8 cellular contexts compared by ENCODE assay signal in genomic region chr3:3127432-3128010, GRCh38. TPM values are rescaled to one million over a fixed set of nuclear protein-coding genes. Genes with fewer than 3 reads are reported as not detected.
A peak's percentile ranks its signal among the peaks of the same experiment; 100 is the strongest.
DNase-seq lines count a peak whose midpoint lies in the region; ATAC-seq, FAIRE-seq and TF ChIP-seq lines count a peak whose summit lies in the region.

No MANE protein-coding gene starts in this region.

- peaks cover 0 to 27% (median 21%) of the 10 kb centered on the region in 11 experiments; a peak in 18 of 22 replicates for H3K9me3 ChIP-seq in BLaER1 treated with 17β-estradiol and CSF1 and Interleukin-3, amounts not matched to agents 10 nM and 100 nM (replicated peaks in 1 of 11)
- H3K9me3 ChIP-seq in astrocyte (ENCODE audit: insufficient read depth, low read depth, low read length) = no peaks in the 10 kb centered on the region

- H3K4me3 Mint-ChIP-seq in astrocyte (ENCODE audit: unreplicated experiment) = peak overlapping the region; percentile 95
- peak overlapping the region; percentile 96 to 98 for H3K4me3 Mint-ChIP-seq in stimulated activated naive B cell treated with anti-CD40 and anti-IgM and Interleukin-4, amounts not matched to agents 10 μg/mL and 1 μg/mL and 100 μg/mL, for 72 hours

- intact Hi-C loops in left colon (cut with DNase I, micrococcal nuclease) = loop anchor here in 1 of 2 donors (10.0 kb wide), 1 partner anchor 47 kb away; the partner anchor contains the start of gene CRBN

- peak overlapping the region; percentile 84 to 99 (median 93) for H3K4me2 ChIP-seq in BLaER1 treated with 17β-estradiol and CSF1 and Interleukin-3, amounts not matched to agents 10 nM and 100 nM
- H3K4me2 ChIP-seq in astrocyte (ENCODE audit: low read length) = peak overlapping the region; percentile 97

- H3K27ac ChIP-seq in BLaER1 treated with 17β-estradiol and CSF1 and Interleukin-3, amounts not matched to agents 10 nM and 100 nM = peak overlapping the region; percentile 92 to 100 (median 98)
- H3K27ac ChIP-seq in astrocyte (ENCODE audit: low read depth, low read length) = peak overlapping the region; percentile 94

- H3K36me3 ChIP-seq in BLaER1 treated with 17β-estradiol and CSF1 and Interleukin-3, amounts not matched to agents 10 nM and 100 nM = peaks cover 30 to 38% (median 32%) of the 10 kb centered on the region in 11 experiments
- peaks cover 23% of the 10 kb centered on the region for H3K36me3 ChIP-seq in astrocyte (ENCODE audit: insufficient read depth, low read length)

- peaks cover 4% of the 10 kb centered on the region for H3K4me1 Mint-ChIP-seq in astrocyte (ENCODE audit: low read depth, unreplicated experiment)
- H3K4me1 Mint-ChIP-seq in stimulated activated naive B cell treated with anti-CD40 and anti-IgM and Interleukin-4, amounts not matched to agents 10 μg/mL and 1 μg/mL and 100 μg/mL, for 72 hours = peaks cover 17 to 36% of the 10 kb centered on the region in 2 donors

- FAIRE-seq in astrocyte (lab: Jason Lieb, UNC) = no peak

- peak overlapping the region; percentile 99 for H3K27ac Mint-ChIP-seq in astrocyte (ENCODE audit: unreplicated experiment)
- H3K27ac Mint-ChIP-seq in stimulated activated naive B cell treated with anti-CD40 and anti-IgM and Interleukin-4, amounts not matched to agents 10 μg/mL and 1 μg/mL and 100 μg/mL, for 72 hours = peak overlapping the region; percentile 95

- no peaks in the 10 kb centered on the region for H3K27me3 Mint-ChIP-seq in astrocyte (ENCODE audit: low read depth, unreplicated experiment)
- no peaks in the 10 kb centered on the region for H3K27me3 Mint-ChIP-seq in stimulated activated naive B cell treated with anti-CD40 and anti-IgM and Interleukin-4, amounts not matched to agents 10 μg/mL and 1 μg/mL and 100 μg/mL, for 72 hours

- H3K9me3 Mint-ChIP-seq in astrocyte (ENCODE audit: unreplicated experiment) = peaks cover 3% of the 10 kb centered on the region
- no peaks in the 10 kb centered on the region for H3K9me3 Mint-ChIP-seq in stimulated activated naive B cell treated with anti-CD40 and anti-IgM and Interleukin-4, amounts not matched to agents 10 μg/mL and 1 μg/mL and 100 μg/mL, for 72 hours

- H4K20me1 ChIP-seq in BLaER1 treated with 17β-estradiol and CSF1 and Interleukin-3, amounts not matched to agents 10 nM and 100 nM = peaks cover 0 to 14% (median 0%) of the 10 kb centered on the region in 11 experiments; a peak in 3 of 22 replicates
- no peaks in the 10 kb centered on the region for H4K20me1 ChIP-seq in astrocyte (ENCODE audit: insufficient read depth, low read length)

- H3K79me2 ChIP-seq in astrocyte (ENCODE audit: insufficient read depth, low read length) = peaks cover 32% of the 10 kb centered on the region

- TF ChIP-seq CTCF in astrocyte (IDR thresholded peaks at IDR 0.05; ENCODE audit: insufficient read depth, low read depth, low read length) = no peak

- peak; percentile 24 for ATAC-seq in GM21529 (IDR thresholded peaks at IDR 0.05; ENCODE audit: unreplicated experiment)
- peak; percentile 22 for ATAC-seq in left colon
- peak in 1 of 2 donors; percentile 26 for ATAC-seq in stimulated activated naive B cell treated with anti-CD40 and anti-IgM and Interleukin-4, amounts not matched to agents 10 μg/mL and 1 μg/mL and 100 μg/mL, for 72 hours (replicated peaks)
- ATAC-seq in HG03135 (IDR thresholded peaks at IDR 0.05; ENCODE audit: unreplicated experiment) = no peak
- no peak for ATAC-seq in GM19324 (IDR thresholded peaks at IDR 0.05; ENCODE audit: low FRiP score, unreplicated experiment)

- H2AFZ ChIP-seq in astrocyte (ENCODE audit: low read depth, low read length) = peak overlapping the region; percentile 97

- H3K4me3 ChIP-seq in BLaER1 treated with 17β-estradiol and CSF1 and Interleukin-3, amounts not matched to agents 10 nM and 100 nM = peak overlapping the region; percentile 70 to 98 (median 84)
- H3K4me3 ChIP-seq in astrocyte (ENCODE audit: insufficient read depth, low read depth, low read length) = peak overlapping the region; percentile 85

- DNase-seq in RPMI8226 (peak; percentile 40), astrocyte (ENCODE audit: low read depth) (peak; percentile 14), left colon (peak; percentile 27 to 32)
- no peak for DNase-seq in stimulated activated naive B cell treated with anti-CD40 and anti-IgM and Interleukin-4, amounts not matched to agents 10 μg/mL and 1 μg/mL and 100 μg/mL, for 72 hours

- H3K36me3 Mint-ChIP-seq in astrocyte (ENCODE audit: low read depth, unreplicated experiment) = peaks cover 2% of the 10 kb centered on the region
- peaks cover 25% of the 10 kb centered on the region in 2 donors for H3K36me3 Mint-ChIP-seq in stimulated activated naive B cell treated with anti-CD40 and anti-IgM and Interleukin-4, amounts not matched to agents 10 μg/mL and 1 μg/mL and 100 μg/mL, for 72 hours

- H3K4me1 ChIP-seq in BLaER1 treated with 17β-estradiol and CSF1 and Interleukin-3, amounts not matched to agents 10 nM and 100 nM = peaks cover 19 to 30% (median 24%) of the 10 kb centered on the region in 10 experiments
- peaks cover 9% of the 10 kb centered on the region for H3K4me1 ChIP-seq in astrocyte (ENCODE audit: insufficient read depth, low read length)

- no peaks in the 10 kb centered on the region for H3K27me3 ChIP-seq in BLaER1 treated with 17β-estradiol and CSF1 and Interleukin-3, amounts not matched to agents 10 nM and 100 nM
- H3K27me3 ChIP-seq in astrocyte (ENCODE audit: insufficient read depth, low read length) = no peaks in the 10 kb centered on the region

- H3K9ac ChIP-seq in BLaER1 treated with 17β-estradiol and CSF1 and Interleukin-3, amounts not matched to agents 10 nM and 100 nM = peak overlapping the region; percentile 91 to 99 (median 97)
- peak overlapping the region; percentile 96 for H3K9ac ChIP-seq in astrocyte (ENCODE audit: low read length)

RNA-seq across cellular contexts. Expression of gene TRNT1, which starts 0.8 kb away (rescaled TPM):
- total RNA-seq in astrocyte (16.0 and 17.4 TPM in 2 replicates), left colon (10 to 100 TPM; 17.2 to 22.0 TPM)

RNA-seq across cellular contexts. Expression of gene IL5RA, which starts 17.3 kb away (rescaled TPM):
- total RNA-seq in astrocyte (not detected in 2 replicates), left colon (1 to 10 TPM in 1 of 2 donors, under 1 TPM in 1; 0.15 to 1.1 TPM)

RNA-seq across cellular contexts. Expression of gene CRBN, which starts 52.0 kb away (rescaled TPM):
- total RNA-seq in astrocyte = 26.1 and 28.2 TPM in 2 replicates
- total RNA-seq in left colon = 10 to 100 TPM; 36.4 to 50.7 TPM

Comparison
In these comparisons a context has a peak if more than half of its experiments do, and no peak if none do; other contexts are left out.
1. ATAC-seq: peak in GM21529 (single experiment) and left colon (single experiment); none in HG03135 (single experiment) and GM19324 (single experiment).